Comparison of ENCODE assay signal across 9 cellular contexts in genomic region chr1:202283379-202283844, GRCh38. TPM values are rescaled to one million over a fixed set of nuclear protein-coding genes. Genes with fewer than 3 reads are reported as not detected.
DNase-seq lines count a peak whose midpoint lies in the region; ATAC-seq and TF ChIP-seq lines count a peak whose summit lies in the region.
"Had no signal": no experiment of that assay in that cellular context is flagged by ENCODE, and none has a peak within 500 bp of the region (broad histone marks: within the 10 kb centered on the region; RNA-seq: fewer than 3 reads in every experiment).

No MANE protein-coding gene starts in this region.

- peaks cover 51% of the 10 kb centered on the region for H3K4me1 ChIP-seq in RWPE2 (ENCODE audit: insufficient read depth, poor library complexity, severe bottlenecking)
- no peaks in the 10 kb centered on the region for H3K4me1 ChIP-seq in uterus
- peaks cover 14% of the 10 kb centered on the region for H3K4me1 ChIP-seq in testis

- H3K27me3 ChIP-seq in RWPE2 (ENCODE audit: insufficient read depth, poor library complexity, severe bottlenecking), result no peaks in the 10 kb centered on the region
- no peaks in the 10 kb centered on the region for H3K27me3 ChIP-seq in uterus
- no peaks in the 10 kb centered on the region for H3K27me3 ChIP-seq in testis
- H3K27me3 ChIP-seq: tibial artery had no signal

- ATAC-seq in RWPE2 (ENCODE audit: low read depth), result peak; percentile 86

- intact Hi-C loops in cardiac septum (cut with DNase I) (no loop called here), uterus (cut with DNase I; ENCODE audit: low total_unique reads) (no loop called here), testis (cut with DNase I; ENCODE audit: low total_unique reads) (no loop called here)

- TF ChIP-seq RAD21 in Ishikawa (IDR thresholded peaks at IDR 0.05; ENCODE audit: low read depth), result no peak

- H3K4me3 ChIP-seq in RWPE2 (ENCODE audit: severe bottlenecking) (no peak overlapping the region), uterus (no peak overlapping the region), testis (no peak overlapping the region)
- H3K4me3 ChIP-seq: tibial artery had no signal

- peak; percentile 71 for DNase-seq in AG20443 (ENCODE audit: low spot score)
- DNase-seq in RWPE2 (ENCODE audit: low spot score), result peak; percentile 98
- peak; percentile 46 for DNase-seq in foreskin melanocyte
- DNase-seq in cardiac septum (ENCODE audit: low spot score), result no peak
- no peak for DNase-seq in substantia nigra (lab: John Stamatoyannopoulos, UW)
- no peak for DNase-seq in uterus
- no peak for DNase-seq in testis

- no peak for TF ChIP-seq POLR2A in uterus (IDR thresholded peaks at IDR 0.05)
- no peak for TF ChIP-seq POLR2A in testis (IDR thresholded peaks at IDR 0.05)

- no peak for TF ChIP-seq CTCF in RWPE2 (IDR thresholded peaks at IDR 0.05; ENCODE audit: poor library complexity, severe bottlenecking)
- no peak for TF ChIP-seq CTCF in uterus (IDR thresholded peaks at IDR 0.05)
- no peak for TF ChIP-seq CTCF in testis (IDR thresholded peaks at IDR 0.05)

- H3K36me3 ChIP-seq in RWPE2 (ENCODE audit: low read depth) (no peaks in the 10 kb centered on the region), uterus (no peaks in the 10 kb centered on the region), testis (ENCODE audit: low read depth, missing control alignments) (no peaks in the 10 kb centered on the region)
- H3K36me3 ChIP-seq: tibial artery had no signal

- peak; percentile 47; the same call in 1 of the 2 replicates for TF ChIP-seq EP300 in Ishikawa (IDR thresholded peaks at IDR 0.05; ENCODE audit: borderline replicate concordance)

- H3K27ac ChIP-seq in RWPE2 (ENCODE audit: poor library complexity, severe bottlenecking), result peak overlapping the region; percentile 93
- no peak overlapping the region for H3K27ac ChIP-seq in substantia nigra (ENCODE audit: low read depth, low read length, poor library complexity, severe bottlenecking)
- no peak overlapping the region for H3K27ac ChIP-seq in uterus
- no peak overlapping the region for H3K27ac ChIP-seq in testis

- no peaks in the 10 kb centered on the region for H3K9me3 ChIP-seq in RWPE2 (ENCODE audit: severe bottlenecking)
- H3K9me3 ChIP-seq in uterus, result no peaks in the 10 kb centered on the region
- no peaks in the 10 kb centered on the region for H3K9me3 ChIP-seq in testis
- H3K9me3 ChIP-seq: tibial artery had no signal

- whole genome bisulfite sequencing in testis, 2 donors, result 41 to 52% methylated on average over 10 of the region's 10 CpGs

TF ChIP-seq in Ishikawa, 13 proteins besides CTCF, POLR2A, EP300 and RAD21:
- TF ChIP-seq ZBTB7A (IDR thresholded peaks at IDR 0.05; ENCODE audit: low read depth) (no peak), NFIC (IDR thresholded peaks at IDR 0.05) (peak; percentile 84), MAX (IDR thresholded peaks at IDR 0.05) (peak; percentile 62), FOXM1 (IDR thresholded peaks at IDR 0.05; ENCODE audit: borderline replicate concordance, low read depth) (no peak), CEBPB (IDR thresholded peaks at IDR 0.05) (no peak), TCF12 (IDR thresholded peaks at IDR 0.05; ENCODE audit: low read depth) (peak; percentile 64), CREB1 (IDR thresholded peaks at IDR 0.05; ENCODE audit: low read depth) (no peak), YY1 (IDR thresholded peaks at IDR 0.05; ENCODE audit: low read depth) (no peak), TAF1 (IDR thresholded peaks at IDR 0.05; ENCODE audit: low read depth) (no peak), REST (IDR thresholded peaks at IDR 0.05; ENCODE audit: low read depth) (no peak), USF1 (IDR thresholded peaks at IDR 0.05) (peak; percentile 55; the same call in 1 of the 2 replicates), TEAD4 (IDR thresholded peaks at IDR 0.05) (peak; percentile 12; the same call in 1 of the 2 replicates), EGR1 (IDR thresholded peaks at IDR 0.05) (no peak)

RNA-seq across cellular contexts. Expression of gene UBE2T, which starts 58.3 kb away (rescaled TPM):
- 7.9 TPM for total RNA-seq in cardiac septum
- 10 to 100 TPM in 1 of 4 donors, 1 to 10 TPM in 2, under 1 TPM in 1; 0.76 to 25.9 (median 2.8) TPM for total RNA-seq in uterus
- total RNA-seq in testis, result 10 to 100 TPM; 29.9 to 43.9 TPM
- 49.0 TPM for polyA plus RNA-seq in testis (ENCODE audit: insufficient read depth, low read depth, low replicate concordance)

Comparison
In these comparisons a context has a peak if more than half of its experiments do, and no peak if none do; other contexts are left out.
1. DNase-seq: peak in AG20443 (single experiment), RWPE2 (single experiment) and foreskin melanocyte (single experiment); none in cardiac septum (single experiment), substantia nigra (0 of 49), uterus (0 of 2) and testis (single experiment).